33 cellular contexts compared by ENCODE assay signal in genomic region chr5:94407023-94407422, GRCh38.
DNase-seq lines count a peak whose midpoint lies in the region; ATAC-seq and TF ChIP-seq lines count a peak whose summit lies in the region.
"Had no signal": no experiment of that assay in that cellular context is flagged by ENCODE, and none has a peak within 500 bp of the region (broad histone marks: within the 10 kb centered on the region; RNA-seq: fewer than 3 reads in every experiment).

No MANE protein-coding gene starts in this region.

- H3K9me3 ChIP-seq in HEK293 (ENCODE audit: control insufficient read depth, insufficient read depth, low read depth, low read length) (no peaks in the 10 kb centered on the region), RWPE2 (ENCODE audit: severe bottlenecking) (no peaks in the 10 kb centered on the region), MG63 (no peaks in the 10 kb centered on the region), upper lobe of left lung (no peaks in the 10 kb centered on the region)
- H3K9me3 ChIP-seq: esophagus muscularis mucosa, mucosa of descending colon had no signal

- DNase-seq in RWPE2 (ENCODE audit: low spot score) (no peak), epithelial cell of esophagus (ENCODE audit: low read depth) (peak; percentile 84), renal cortical epithelial cell (ENCODE audit: low read depth) (peak; percentile 6), MG63 (no peak), NCI-H510A treated with DMSO at 0.1 percent for 48 hours (lab: John Stamatoyannopoulos, UW) (no peak), HuH-7 (ENCODE audit: low spot score) (no peak), upper lobe of left lung (no peak)
- DNase-seq: activated CD4-positive, alpha-beta T cell treated with anti-CD3 and anti-CD28 coated beads for 48 hours; anterior cingulate cortex; central memory CD4-positive, alpha-beta T cell; DMS 273 treated with DMSO at 0.1 percent for 48 hours; effector memory CD8-positive, alpha-beta T cell; EL; foreskin melanocyte; heart right ventricle; Karpas-422; mucosa of descending colon; MV-4-11; natural killer cell; NCI-H146; NCI-H510A; occipital lobe; SIG-M5; SW 1271; T-helper 9 cell had no signal

- H3K36me3 ChIP-seq in HEK293 (ENCODE audit: control insufficient read depth in 2 of 2, insufficient read depth in 1 of 2, low read length in 2 of 2) (no peaks in the 10 kb centered on the region), RWPE2 (ENCODE audit: low read depth) (no peaks in the 10 kb centered on the region), MG63 (no peaks in the 10 kb centered on the region), upper lobe of left lung (no peaks in the 10 kb centered on the region)
- H3K36me3 ChIP-seq: esophagus muscularis mucosa, heart right ventricle had no signal

- no peak for TF ChIP-seq EP300 in upper lobe of left lung (IDR thresholded peaks at IDR 0.05)

- CTCF ChIA-PET in HEK293 (lab: Yijun Ruan, JAX), result no interaction called here

- H3K27ac ChIP-seq in HEK293 (ENCODE audit: extremely low read depth, low read depth, low read length), result no peak overlapping the region
- H3K27ac ChIP-seq in RWPE2 (ENCODE audit: poor library complexity, severe bottlenecking), result no peak overlapping the region
- no peak overlapping the region for H3K27ac ChIP-seq in upper lobe of left lung
- H3K27ac ChIP-seq: esophagus muscularis mucosa, heart right ventricle, tibial nerve, VCaP had no signal

- ATAC-seq in RWPE2 (ENCODE audit: low read depth) (peak; percentile 97), upper lobe of left lung (ENCODE audit: low FRiP score in 2 of 2) (no peak)
- ATAC-seq: activated naive CD4-positive, alpha-beta T cell treated with anti-CD3 and anti-CD28 coated beads, Interleukin-2, amount 50 U/mL, for 72 hours; effector memory CD8-positive, alpha-beta T cell; heart right ventricle; HepG2; mucosa of descending colon; stimulated activated effector memory CD8-positive, alpha-beta T cell treated with anti-CD3 and anti-CD28 coated beads, Interleukin-12 subunit alpha, Interleukin-12 subunit beta, amount 100 ng/mL, for 72 hours had no signal

- H3K4me3 ChIP-seq in HEK293 (ENCODE audit: low read depth, low read length) (no peak overlapping the region), RWPE2 (ENCODE audit: severe bottlenecking) (no peak overlapping the region), epithelial cell of esophagus (ENCODE audit: low read length) (no peak overlapping the region), MG63 (no peak overlapping the region), upper lobe of left lung (no peak overlapping the region)
- H3K4me3 ChIP-seq: esophagus muscularis mucosa, heart right ventricle, lung, mucosa of descending colon, tibial nerve had no signal

- H3K4me1 ChIP-seq in HEK293 (ENCODE audit: control insufficient read depth, insufficient read depth, low read length) (0 out of 2 replicates have a peak, but pooled peaks cover 2% of the 10 kb centered on the region), RWPE2 (ENCODE audit: insufficient read depth, poor library complexity, severe bottlenecking) (no peaks in the 10 kb centered on the region), upper lobe of left lung (no peaks in the 10 kb centered on the region)
- H3K4me1 ChIP-seq: esophagus muscularis mucosa, heart right ventricle, tibial nerve had no signal

- 91 to 94% methylated on average over 4 of the region's 4 CpGs for WGBS in upper lobe of left lung, 2 donors

- POLR2A ChIA-PET in HEK293 (lab: Yijun Ruan, JAX), result no interaction called here

- TF ChIP-seq CTCF in HEK293 (tag by site-specific recombination; IDR thresholded peaks at IDR 0.05) (no peak), RWPE2 (IDR thresholded peaks at IDR 0.05; ENCODE audit: poor library complexity, severe bottlenecking) (no peak), epithelial cell of esophagus (IDR thresholded peaks at IDR 0.05; ENCODE audit: insufficient read depth, low read depth, low read length, missing control alignments) (no peak), upper lobe of left lung (IDR thresholded peaks at IDR 0.05) (no peak)

- TF ChIP-seq POLR2A in upper lobe of left lung (IDR thresholded peaks at IDR 0.05), result no peak

- H3K27me3 ChIP-seq in RWPE2 (ENCODE audit: insufficient read depth, poor library complexity, severe bottlenecking) (peaks cover 4% of the 10 kb centered on the region), MG63 (no peaks in the 10 kb centered on the region), upper lobe of left lung (no peaks in the 10 kb centered on the region)
- H3K27me3 ChIP-seq: esophagus muscularis mucosa, heart right ventricle, tibial nerve had no signal

TF ChIP-seq in HEK293, 187 proteins besides CTCF, POLR2A, EP300 and RAD21:
- TF ChIP-seq ZNF16 (tag by site-specific recombination; IDR thresholded peaks at IDR 0.05; ENCODE audit: low read depth) (no peak), ZNF341 (tag by site-specific recombination; IDR thresholded peaks at IDR 0.05; ENCODE audit: low read depth) (no peak), YY1 (tag by site-specific recombination; IDR thresholded peaks at IDR 0.05) (no peak), ZNF10 (tag by site-specific recombination; IDR thresholded peaks at IDR 0.05) (peak; percentile 57; the same call in 1 of the 2 replicates), ZFP41 (tag by site-specific recombination; IDR thresholded peaks at IDR 0.05; ENCODE audit: borderline replicate concordance) (no peak), ZNF2 (tag by site-specific recombination; IDR thresholded peaks at IDR 0.05) (no peak), MZF1 (tag by site-specific recombination; IDR thresholded peaks at IDR 0.05; ENCODE audit: borderline replicate concordance) (no peak), ZNF658 (tag by site-specific recombination; IDR thresholded peaks at IDR 0.05) (no peak)

Comparison
In these comparisons a context has a peak if more than half of its experiments do, and no peak if none do; other contexts are left out.
1. DNase-seq: peak in epithelial cell of esophagus (single experiment) and renal cortical epithelial cell (single experiment); none in RWPE2 (single experiment), MG63 (single experiment), NCI-H510A treated with DMSO at 0.1 percent for 48 hours (single experiment), HuH-7 (single experiment) and upper lobe of left lung (0 of 2).